Comparison of ENCODE assay signal across 19 cellular contexts in genomic region chr7:136266457-136266856, GRCh38.
"Had no signal": no experiment of that assay in that cellular context is flagged by ENCODE, and none has a peak within 500 bp of the region (broad histone marks: within the 10 kb centered on the region; RNA-seq: fewer than 3 reads in every experiment).

No MANE protein-coding gene starts in this region.

- H3K36me3 ChIP-seq: esophagus muscularis mucosa, gastrocnemius medialis, heart right ventricle, left lung, lower lobe of right lung had no signal

- H3K4me1 ChIP-seq: esophagus muscularis mucosa, gastrocnemius medialis, heart right ventricle, left lung, lower lobe of right lung had no signal

- H3K27me3 ChIP-seq: dorsolateral prefrontal cortex, esophagus muscularis mucosa, gastrocnemius medialis, heart right ventricle, left lung had no signal

- H3K27ac ChIP-seq: coronary artery, dorsolateral prefrontal cortex, esophagus muscularis mucosa, gastrocnemius medialis, heart right ventricle, left lung, lower lobe of right lung had no signal

- H3K4me3 ChIP-seq: coronary artery, dorsolateral prefrontal cortex, esophagus muscularis mucosa, gastrocnemius medialis, heart right ventricle, left lung, lower lobe of right lung, mucosa of descending colon had no signal

- DNase-seq: dermis blood vessel endothelial cell; dorsolateral prefrontal cortex; effector CD4-positive, alpha-beta T cell; effector memory CD4-positive, alpha-beta T cell; foreskin fibroblast; foreskin melanocyte; gastrocnemius medialis; glutamatergic neuron; head of caudate nucleus; heart right ventricle; hippocampal formation; left cardiac atrium; left lung; left ventricle myocardium superior; lower lobe of right lung; mesenchymal stem cell; mucosa of descending colon had no signal

- H3K9me3 ChIP-seq: gastrocnemius medialis had no signal

- ATAC-seq: gastrocnemius medialis, heart right ventricle, left cardiac atrium, left lung, left ventricle myocardium superior, lower lobe of right lung, mucosa of descending colon had no signal
